1 cellular context compared by ENCODE assay signal in genomic region chr1:6208723-6209660, GRCh38.
TF ChIP-seq lines count a peak whose summit lies in the region.

No MANE protein-coding gene starts in this region.

TF ChIP-seq in IMR-90, 13 proteins besides CTCF, POLR2A, EP300 and RAD21:
- TF ChIP-seq MXI1 (IDR thresholded peaks at IDR 0.05; ENCODE audit: borderline replicate concordance, low read depth, low read length) (peak; percentile 61; the same call in 1 of the 2 replicates), NFE2L2 (IDR thresholded peaks at IDR 0.05; ENCODE audit: low read depth, low read length) (no peak), SMC3 (IDR thresholded peaks at IDR 0.05; ENCODE audit: low read depth, low read length) (no peak), BHLHE40 (IDR thresholded peaks at IDR 0.05; ENCODE audit: low read depth, low read length) (peak; percentile 67; the same call in 1 of the 2 replicates), USF2 (IDR thresholded peaks at IDR 0.05; ENCODE audit: low read depth, low read length) (peak; percentile 34; the same call in 1 of the 2 replicates)
TF ChIP-seq in IMR-90: peak in this region for 3.
